1 cellular context compared by ENCODE assay signal in genomic region chr11:58392741-58393140, GRCh38.
TF ChIP-seq lines count a peak whose summit lies in the region.

No MANE protein-coding gene starts in this region.

TF ChIP-seq in HepG2, 621 proteins besides CTCF, POLR2A, EP300 and RAD21:
- no peak for TF ChIP-seq ZNF335 (CRISPR knock-in tag; IDR thresholded peaks at IDR 0.05)
- TF ChIP-seq DBP (CRISPR knock-in tag; IDR thresholded peaks at IDR 0.05; ENCODE audit: not compliant biosample characterization) = no peak
- TF ChIP-seq JUN (CRISPR knock-in tag; IDR thresholded peaks at IDR 0.05) = no peak
